Comparison of ENCODE assay signal across 8 cellular contexts in genomic region chr2:171598713-171599319, GRCh38.
DNase-seq lines count a peak whose midpoint lies in the region; ATAC-seq and TF ChIP-seq lines count a peak whose summit lies in the region.

No MANE protein-coding gene starts in this region.

- peak; percentile 89 for TF ChIP-seq CTCF in AG04450 (IDR thresholded peaks at IDR 0.05; ENCODE audit: low read depth, low read length)
- TF ChIP-seq CTCF in GM13977 (IDR thresholded peaks at IDR 0.05; ENCODE audit: extremely low read depth, insufficient read depth, missing control alignments): peak; percentile 81

- POLR2A ChIA-PET in AG04450 (lab: Yijun Ruan, JAX): no interaction called here

- peak; percentile 71 for ATAC-seq in HG02763 (IDR thresholded peaks at IDR 0.05; ENCODE audit: unreplicated experiment)

- DNase-seq in AG04450 (ENCODE audit: low read depth, low spot score) (peak; percentile 34), GM13977 (ENCODE audit: low spot score) (peak; percentile 80), NCI-H146 (lab: John Stamatoyannopoulos, UW) (peak; percentile 73), T-helper 1 cell (peak in 4 of 5 donors; percentile 18 to 50 (median 31)), kidney glomerular epithelial cell (lab: John Stamatoyannopoulos, UW) (peak; percentile 31)
- peak; percentile 44 for DNase-seq in central memory CD4-positive, alpha-beta T cell
- peak in 2 of 3 experiments; percentile 9 to 21 for DNase-seq in stimulated activated CD4-positive, alpha-beta T cell treated with anti-CD3 and anti-CD28 coated beads, TNF-alpha, amount 100 ng/mL, for 4 hours (ENCODE audit: low read depth in 3 of 3)

- H3K27ac ChIP-seq in AG04450 (ENCODE audit: low read depth, low read length): no peak overlapping the region

- in situ Hi-C loops in GM13977 (cut with MboI; ENCODE audit: low pct_unique_long_range_greater_than_20kb, low sequenced_read_pairs, unreplicated experiment): loop anchor here (25.0 kb wide), 2 partner anchors 513 to 863 kb away; partner anchors contain the start of gene DLX2

- CTCF ChIA-PET in AG04450 (lab: Charles Lee): interaction anchor here (0.6 to 2.4 kb wide), 38 partner anchors 8 to 1137 kb away, joined by 3 to 16 read pairs (median 4); partner anchors contain the start of gene DLX2

- H3K9me3 ChIP-seq in AG04450 (ENCODE audit: control insufficient read depth, insufficient read depth, low read length): no peaks in the 10 kb centered on the region

- no peak overlapping the region for H3K4me3 ChIP-seq in AG04450 (ENCODE audit: low read depth, low read length)

- H3K27me3 ChIP-seq in AG04450 (ENCODE audit: control insufficient read depth, insufficient read depth, low read length): peaks cover 2% of the 10 kb centered on the region

Comparison
In these comparisons a context has a peak if more than half of its experiments do, and no peak if none do; other contexts are left out.
1. DNase-seq: peak in every context shown above with its lines; median percentile 80 in GM13977; 73 in NCI-H146; 44 in central memory CD4-positive, alpha-beta T cell; 34 in AG04450; 31 in T-helper 1 cell; 31 in kidney glomerular epithelial cell; 15 in stimulated activated CD4-positive, alpha-beta T cell treated with anti-CD3 and anti-CD28 coated beads, TNF-alpha, amount 100 ng/mL, for 4 hours.